21 cellular contexts compared by ENCODE assay signal in the genomic region with DNA sequence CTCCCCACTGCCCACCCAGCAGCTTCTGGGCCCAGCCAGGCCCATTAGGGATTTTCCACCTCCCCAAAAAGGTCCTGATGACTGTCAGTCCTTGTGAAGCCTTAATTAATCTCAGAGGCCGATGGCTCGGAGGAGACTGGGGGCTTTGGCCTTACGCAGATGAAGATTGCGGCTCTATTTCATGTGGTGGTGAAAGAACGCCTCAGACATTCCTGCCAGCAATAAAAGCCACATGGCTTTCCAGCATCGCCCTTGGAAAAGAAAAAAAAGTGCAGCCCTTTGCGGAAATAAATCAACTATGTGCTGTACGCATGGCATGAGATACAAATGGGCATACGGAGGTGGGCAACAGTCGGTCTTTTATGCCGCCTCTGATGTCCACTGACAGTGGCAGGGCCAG. TPM values are rescaled to one million over a fixed set of nuclear protein-coding genes. Genes with fewer than 3 reads are reported as not detected.
DNase-seq lines count a peak whose midpoint lies in the region; ATAC-seq, FAIRE-seq and TF ChIP-seq lines count a peak whose summit lies in the region.
"Had no signal": no experiment of that assay in that cellular context is flagged by ENCODE, and none has a peak within 500 bp of the region (broad histone marks: within the 10 kb centered on the region; RNA-seq: fewer than 3 reads in every experiment).

No MANE protein-coding gene starts in this region.

- H4K20me1 ChIP-seq in endothelial cell of umbilical vein (replicated peaks; ENCODE audit: control insufficient read depth, extremely low read depth, insufficient read depth, low read length): no peaks in the 10 kb centered on the region

- H3K4me3 ChIP-seq in NT2/D1 (ENCODE audit: insufficient read length, low read depth) (no peak overlapping the region), endothelial cell of umbilical vein (replicated peaks in 1 of 3; ENCODE audit: insufficient read depth in 1 of 3, low read depth in 1 of 3, low read length in 3 of 3) (no peak overlapping the region), stomach (no peak overlapping the region), WERI-Rb-1 (ENCODE audit: low read depth, low read length) (no peak overlapping the region)

- dilution Hi-C loops in endothelial cell of umbilical vein (cut with MboI; ENCODE audit: extremely low pct_ligation_motif_present, low sequenced_read_pairs): no loop called here

- no peak for FAIRE-seq in endothelial cell of umbilical vein (lab: Jason Lieb, UNC)
- FAIRE-seq: HTR-8/SVneo had no signal

- peaks cover 89% of the 10 kb centered on the region for H3K36me3 Mint-ChIP-seq in activated CD8-positive, alpha-beta T cell treated with anti-CD3 and anti-CD28 coated beads, Interleukin-2, amount 10 ng/mL, durations not matched to agents 7 days and 5 days (ENCODE audit: low read depth)
- peaks cover 100% of the 10 kb centered on the region for H3K36me3 Mint-ChIP-seq in stimulated activated effector memory CD8-positive, alpha-beta T cell treated with anti-CD3 and anti-CD28 coated beads, Interleukin-12 subunit alpha, Interleukin-12 subunit beta, amount 100 ng/mL, for 72 hours
- H3K36me3 Mint-ChIP-seq: IgD-negative memory B cell had no signal

- H3K79me2 ChIP-seq in endothelial cell of umbilical vein (ENCODE audit: control insufficient read depth, insufficient read depth, low read length): no peaks in the 10 kb centered on the region

- peak overlapping the region; percentile 49 for H3K27ac Mint-ChIP-seq in activated CD8-positive, alpha-beta T cell treated with anti-CD3 and anti-CD28 coated beads, Interleukin-2, amount 10 ng/mL, durations not matched to agents 7 days and 5 days
- H3K27ac Mint-ChIP-seq in stimulated activated effector memory CD8-positive, alpha-beta T cell treated with anti-CD3 and anti-CD28 coated beads, Interleukin-12 subunit alpha, Interleukin-12 subunit beta, amount 100 ng/mL, for 72 hours: peak overlapping the region; percentile 90

- peaks cover 92% of the 10 kb centered on the region for H3K4me1 Mint-ChIP-seq in activated CD8-positive, alpha-beta T cell treated with anti-CD3 and anti-CD28 coated beads, Interleukin-2, amount 10 ng/mL, durations not matched to agents 7 days and 5 days (ENCODE audit: low read depth)
- H3K4me1 Mint-ChIP-seq in stimulated activated effector memory CD8-positive, alpha-beta T cell treated with anti-CD3 and anti-CD28 coated beads, Interleukin-12 subunit alpha, Interleukin-12 subunit beta, amount 100 ng/mL, for 72 hours: peaks cover 77% of the 10 kb centered on the region

- no peak for ATAC-seq in activated CD8-positive, alpha-beta T cell treated with anti-CD3 and anti-CD28 coated beads, Interleukin-2, amount 10 ng/mL, durations not matched to agents 7 days and 5 days
- no peak for ATAC-seq in stimulated activated effector memory CD8-positive, alpha-beta T cell treated with anti-CD3 and anti-CD28 coated beads, Interleukin-12 subunit alpha, Interleukin-12 subunit beta, amount 100 ng/mL, for 72 hours
- ATAC-seq: PC-3 had no signal

- TF ChIP-seq POLR2A in endothelial cell of umbilical vein (IDR thresholded peaks at IDR 0.05; ENCODE audit: low read depth, low read length) (no peak), stomach (IDR thresholded peaks at IDR 0.05) (no peak)

- H3K9me3 ChIP-seq in NT2/D1 (ENCODE audit: insufficient read depth, low read length) (no peaks in the 10 kb centered on the region), endothelial cell of umbilical vein (replicated peaks; ENCODE audit: control insufficient read depth, insufficient read depth, low read length) (no peaks in the 10 kb centered on the region), stomach (no peaks in the 10 kb centered on the region), WERI-Rb-1 (ENCODE audit: severe bottlenecking) (no peaks in the 10 kb centered on the region)
- H3K9me3 ChIP-seq: Caco-2 had no signal

- WGBS in stomach, 5 donors: 83 to 93% (median 90%) methylated on average over 11 of the region's 11 CpGs

- H3K4me1 ChIP-seq in NT2/D1 (ENCODE audit: insufficient read depth, insufficient read length): peaks cover 39% of the 10 kb centered on the region
- no peaks in the 10 kb centered on the region for H3K4me1 ChIP-seq in endothelial cell of umbilical vein (ENCODE audit: control insufficient read depth, extremely low read depth, insufficient read depth, low read length)
- H3K4me1 ChIP-seq in stomach: peaks cover 8 to 11% (median 10%) of the 10 kb centered on the region in 4 donors
- H3K4me1 ChIP-seq: Caco-2 had no signal

- H3K36me3 ChIP-seq in NT2/D1 (ENCODE audit: insufficient read depth, insufficient read length, low read length): no peaks in the 10 kb centered on the region
- H3K36me3 ChIP-seq in endothelial cell of umbilical vein (ENCODE audit: control insufficient read depth in 2 of 2, extremely low read depth in 1 of 2, insufficient read depth in 2 of 2, low read length in 2 of 2): no peaks in the 10 kb centered on the region
- no peaks in the 10 kb centered on the region for H3K36me3 ChIP-seq in stomach
- H3K36me3 ChIP-seq in WERI-Rb-1: no peaks in the 10 kb centered on the region

- H3K4me3 Mint-ChIP-seq in activated CD8-positive, alpha-beta T cell treated with anti-CD3 and anti-CD28 coated beads, Interleukin-2, amount 10 ng/mL, durations not matched to agents 7 days and 5 days: no peak overlapping the region
- no peak overlapping the region for H3K4me3 Mint-ChIP-seq in stimulated activated effector memory CD8-positive, alpha-beta T cell treated with anti-CD3 and anti-CD28 coated beads, Interleukin-12 subunit alpha, Interleukin-12 subunit beta, amount 100 ng/mL, for 72 hours

- H3K9ac ChIP-seq in NT2/D1 (ENCODE audit: insufficient read length, low read depth) (peak overlapping the region; percentile 47), endothelial cell of umbilical vein (replicated peaks; ENCODE audit: extremely low read depth, insufficient read depth, low read length) (no peak overlapping the region)

- no peak for TF ChIP-seq EP300 in stomach (IDR thresholded peaks at IDR 0.05)

- CTCF ChIA-PET in activated CD8-positive, alpha-beta T cell treated with anti-CD3 and anti-CD28 coated beads, Interleukin-2, amount 10 ng/mL, durations not matched to agents 7 days and 5 days (lab: Charles Lee): interaction anchor here (1.9 to 7.0 kb wide), 2 partner anchors 100 to 165 kb away, joined by 6 to 28 read pairs; no protein-coding TSS in a partner anchor
- CTCF ChIA-PET in endothelial cell of umbilical vein (lab: Charles Lee): interaction anchor here (1.5 kb wide), 1 partner anchor 39 kb away, joined by 3 read pairs; no protein-coding TSS in a partner anchor

- DNase-seq in NT2/D1 (ENCODE audit: low read depth, low spot score) (no peak), endothelial cell of umbilical vein (ENCODE audit: low read depth, low spot score) (no peak), stomach (no peak), WERI-Rb-1 (no peak), SIG-M5 (lab: John Stamatoyannopoulos, UW) (no peak)
- DNase-seq in activated CD8-positive, alpha-beta T cell treated with anti-CD3 and anti-CD28 coated beads, Interleukin-2, amount 10 ng/mL, durations not matched to agents 7 days and 5 days: no peak
- no peak for DNase-seq in stimulated activated effector memory CD8-positive, alpha-beta T cell treated with anti-CD3 and anti-CD28 coated beads, Interleukin-12 subunit alpha, Interleukin-12 subunit beta, amount 100 ng/mL, for 72 hours (ENCODE audit: low spot score in 2 of 2)
- DNase-seq: ACHN, Caco-2, GDM1, H7, Karpas-422, NCI-H1417 treated with DMSO at 0.1 percent for 48 hours, NCI-H187 treated with DMSO at 0.1 percent for 48 hours, NCI-H226, NCI-H524 treated with DMSO at 0.1 percent for 48 hours, PC-3, RPMI8226 had no signal

- H3K27ac ChIP-seq in endothelial cell of umbilical vein (ENCODE audit: insufficient read depth, low read depth, low read length) (no peak overlapping the region), stomach (no peak overlapping the region), WERI-Rb-1 (no peak overlapping the region)

- H3K9me1 ChIP-seq in endothelial cell of umbilical vein (replicated peaks; ENCODE audit: control insufficient read depth, extremely low read depth, insufficient read depth, low read length): no peaks in the 10 kb centered on the region

- intact Hi-C loops in endothelial cell of umbilical vein (cut with micrococcal nuclease) (no loop called here), stomach (cut with DNase I; ENCODE audit: low total_unique reads) (loop anchor here (10.0 kb wide), 1 partner anchor 268 kb away; no protein-coding TSS in a partner anchor)

- POLR2A ChIA-PET in activated CD8-positive, alpha-beta T cell treated with anti-CD3 and anti-CD28 coated beads, Interleukin-2, amount 10 ng/mL, durations not matched to agents 7 days and 5 days (lab: Charles Lee): interaction anchor here (1.5 kb wide), 1 partner anchor 15 kb away, joined by 3 read pairs; no protein-coding TSS in a partner anchor
- POLR2A ChIA-PET in endothelial cell of umbilical vein (lab: Charles Lee): no interaction called here

- no peaks in the 10 kb centered on the region for H3K27me3 Mint-ChIP-seq in activated CD8-positive, alpha-beta T cell treated with anti-CD3 and anti-CD28 coated beads, Interleukin-2, amount 10 ng/mL, durations not matched to agents 7 days and 5 days (ENCODE audit: low read depth)
- H3K27me3 Mint-ChIP-seq: IgD-negative memory B cell had no signal

- no peaks in the 10 kb centered on the region for H3K9me3 Mint-ChIP-seq in activated CD8-positive, alpha-beta T cell treated with anti-CD3 and anti-CD28 coated beads, Interleukin-2, amount 10 ng/mL, durations not matched to agents 7 days and 5 days (ENCODE audit: insufficient read depth)
- H3K9me3 Mint-ChIP-seq in stimulated activated effector memory CD8-positive, alpha-beta T cell treated with anti-CD3 and anti-CD28 coated beads, Interleukin-12 subunit alpha, Interleukin-12 subunit beta, amount 100 ng/mL, for 72 hours: no peaks in the 10 kb centered on the region
- H3K9me3 Mint-ChIP-seq: IgD-negative memory B cell had no signal

- TF ChIP-seq CTCF in endothelial cell of umbilical vein (IDR thresholded peaks at IDR 0.05; ENCODE audit: extremely low read depth in 1 of 2, insufficient read depth in 1 of 2, low read depth in 1 of 2, low read length in 2 of 2) (no peak), stomach (IDR thresholded peaks at IDR 0.05) (no peak), WERI-Rb-1 (IDR thresholded peaks at IDR 0.05; ENCODE audit: low read depth, low read length) (no peak)

- H3K4me2 ChIP-seq in endothelial cell of umbilical vein (ENCODE audit: insufficient read depth, low read length): no peak overlapping the region

- H2AFZ ChIP-seq in endothelial cell of umbilical vein (ENCODE audit: low read depth, low read length): no peak overlapping the region

- H3K27me3 ChIP-seq in NT2/D1 (ENCODE audit: insufficient read depth, insufficient read length) (peaks cover 25% of the 10 kb centered on the region), endothelial cell of umbilical vein (ENCODE audit: control insufficient read depth in 2 of 2, insufficient read depth in 2 of 2, low read length in 2 of 2) (peaks cover 33 to 38% of the 10 kb centered on the region in 2 experiments), stomach (peaks cover 13 to 45% (median 35%) of the 10 kb centered on the region in 3 donors), WERI-Rb-1 (ENCODE audit: insufficient read depth, low read depth, severe bottlenecking) (no peaks in the 10 kb centered on the region)

- no TSS peak for BruUV-seq in endothelial cell of umbilical vein (replicated peaks; lab: Mats Ljungman, UMichigan)

RNA-seq across cellular contexts. Expression of a gene that starts 6.6 kb away (rescaled TPM):
- 100 to 1,000 TPM; 144 to 147 TPM for total RNA-seq in activated CD8-positive, alpha-beta T cell treated with anti-CD3 and anti-CD28 coated beads, Interleukin-2, amount 10 ng/mL, durations not matched to agents 7 days and 5 days
- total RNA-seq in endothelial cell of umbilical vein: not detected in 2 replicates
- polyA plus RNA-seq in endothelial cell of umbilical vein: not detected in 2 replicates
- polyA plus RNA-seq in endothelial cell of umbilical vein (2011; cell fraction: cytosol; rRNA removed): not detected in 2 replicates
- not detected in 2 replicates for polyA plus RNA-seq in endothelial cell of umbilical vein (2011; cell fraction: nucleus; rRNA removed)
- polyA plus RNA-seq in endothelial cell of umbilical vein (2012): not detected in 2 replicates
- polyA minus RNA-seq in endothelial cell of umbilical vein: not detected in 2 replicates
- not detected for polyA minus RNA-seq in endothelial cell of umbilical vein (2011; cell fraction: cytosol; rRNA and poly(A)+ RNA removed)
- polyA minus RNA-seq in endothelial cell of umbilical vein (2011; cell fraction: nucleus; rRNA and poly(A)+ RNA removed): not detected in 2 replicates
- total RNA-seq in stomach: 1 to 10 TPM in 3 of 5 donors, under 1 TPM in 1, not detected in 1; 0.29 to 6.1 (median 3.2) TPM
- polyA plus RNA-seq in stomach: 1 to 10 TPM; 1.5 to 4.0 (median 2.6) TPM
- total RNA-seq: MCF 10A had no signal

Comparison
In these comparisons a context has a peak if more than half of its experiments do, and no peak if none do; other contexts are left out.
1. RNA of a gene that starts 6.6 kb away (total RNA-seq): 144 to 147 TPM in activated CD8-positive, alpha-beta T cell treated with anti-CD3 and anti-CD28 coated beads, Interleukin-2, amount 10 ng/mL, durations not matched to agents 7 days and 5 days; 0.29 to 6.1 TPM in stomach and not detected in endothelial cell of umbilical vein; every median in the first group is over 10 times any median in the second.